ENCODE assay signal across 9 cellular contexts in the genomic region with DNA sequence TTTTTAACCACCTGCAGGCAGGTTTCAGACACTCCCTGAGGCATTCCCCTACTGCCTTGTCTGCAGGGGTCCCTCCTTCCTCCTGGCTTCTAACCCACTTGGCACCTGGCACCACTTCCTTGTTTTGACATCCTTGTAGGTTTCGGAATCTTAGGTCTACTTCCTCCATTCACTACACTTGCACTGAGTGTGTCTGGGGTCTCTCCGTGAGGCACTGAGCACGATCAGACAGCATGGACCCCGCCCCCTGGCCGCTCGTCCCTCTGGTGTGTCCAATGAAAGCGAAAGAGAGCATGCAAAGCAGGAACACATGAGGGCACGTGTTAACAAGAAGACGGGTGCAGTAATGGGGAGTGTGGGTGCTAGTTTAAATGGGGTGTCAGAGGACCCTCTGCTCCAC.
DNase-seq lines count a peak whose midpoint lies in the region; ATAC-seq and TF ChIP-seq lines count a peak whose summit lies in the region.
"Had no signal": no experiment of that assay in that cellular context is flagged by ENCODE, and none has a peak within 500 bp of the region (broad histone marks: within the 10 kb centered on the region; RNA-seq: fewer than 3 reads in every experiment).

No MANE protein-coding gene starts in this region.

- H3K23ac ChIP-seq in mesendoderm (ENCODE audit: low read length) = no peak overlapping the region

- TF ChIP-seq POLR2A in esophagus muscularis mucosa (IDR thresholded peaks at IDR 0.05; ENCODE audit: low read depth) = no peak

- TF ChIP-seq EP300 in esophagus muscularis mucosa (IDR thresholded peaks at IDR 0.05) = no peak

- no peak overlapping the region for H2AK5ac ChIP-seq in mesendoderm (ENCODE audit: low read length)

- H3K9ac ChIP-seq in mesendoderm (ENCODE audit: low read length) = no peak overlapping the region

- H2BK5ac ChIP-seq in mesendoderm (ENCODE audit: low read length) = no peak overlapping the region

- ATAC-seq in GM19468 (IDR thresholded peaks at IDR 0.05; ENCODE audit: extremely low read depth, unreplicated experiment) (peak; percentile 81), HG03432 (IDR thresholded peaks at IDR 0.05; ENCODE audit: unreplicated experiment) (peak; percentile 91)

- no peaks in the 10 kb centered on the region for H3K36me3 Mint-ChIP-seq in CD8-positive, alpha-beta memory T cell

- H3K18ac ChIP-seq in mesendoderm (ENCODE audit: low read length) = no peak overlapping the region

- no peak overlapping the region for H2BK120ac ChIP-seq in mesendoderm (ENCODE audit: low read depth, low read length)

- intact Hi-C loops in esophagus muscularis mucosa (cut with DNase I) = no loop called here

- H2BK15ac ChIP-seq in mesendoderm (replicated peaks; ENCODE audit: low read depth) = no peak overlapping the region

- H3K9me3 Mint-ChIP-seq in CD8-positive, alpha-beta memory T cell = no peaks in the 10 kb centered on the region

- H3K79me1 ChIP-seq in mesendoderm (ENCODE audit: low read length) = no peaks in the 10 kb centered on the region

- peak overlapping the region; percentile 48 to 87 (median 83) for H3K4me3 Mint-ChIP-seq in CD8-positive, alpha-beta memory T cell

- H3K4me1 Mint-ChIP-seq in CD8-positive, alpha-beta memory T cell = peaks cover 9 to 19% (median 16%) of the 10 kb centered on the region in 3 donors

- H3K4me1 ChIP-seq in CD8-positive, alpha-beta memory T cell (ENCODE audit: insufficient read depth, low read length) = peaks cover 12% of the 10 kb centered on the region
- peaks cover 2 to 5% (median 2%) of the 10 kb centered on the region in 4 donors for H3K4me1 ChIP-seq in esophagus muscularis mucosa
- H3K4me1 ChIP-seq in mesendoderm (ENCODE audit: control insufficient read depth, low read depth, low read length) = no peaks in the 10 kb centered on the region

- no peak overlapping the region for H4K5ac ChIP-seq in mesendoderm (ENCODE audit: low read length)

- H3K79me2 ChIP-seq in mesendoderm (ENCODE audit: control insufficient read depth, insufficient read depth, low read length) = no peaks in the 10 kb centered on the region

- no peak for TF ChIP-seq CTCF in esophagus muscularis mucosa (IDR thresholded peaks at IDR 0.05)

- POLR2A ChIA-PET in CD8-positive, alpha-beta memory T cell (lab: Charles Lee) = no interaction called here

- CTCF ChIA-PET in CD8-positive, alpha-beta memory T cell (lab: Charles Lee) = no interaction called here

- no peak overlapping the region for H3K56ac ChIP-seq in mesendoderm (ENCODE audit: low read length)

- no peak overlapping the region for H4K8ac ChIP-seq in mesendoderm (ENCODE audit: low read depth, low read length)

- H3K27me3 ChIP-seq in CD8-positive, alpha-beta memory T cell (ENCODE audit: insufficient read depth, low read length, poor library complexity, severe bottlenecking) = no peaks in the 10 kb centered on the region
- no peaks in the 10 kb centered on the region for H3K27me3 ChIP-seq in esophagus muscularis mucosa
- H3K27me3 ChIP-seq in mesendoderm (ENCODE audit: insufficient read depth, low read length, poor library complexity) = no peaks in the 10 kb centered on the region
- H3K27me3 ChIP-seq: heart right ventricle had no signal

- H3K4ac ChIP-seq in mesendoderm (ENCODE audit: low read depth, low read length) = no peak overlapping the region

- H3K36me3 ChIP-seq in CD8-positive, alpha-beta memory T cell (ENCODE audit: insufficient read depth, low read length) = no peaks in the 10 kb centered on the region
- H3K36me3 ChIP-seq in esophagus muscularis mucosa (no peaks in the 10 kb centered on the region), mesendoderm (ENCODE audit: control insufficient read depth, insufficient read depth, low read length) (no peaks in the 10 kb centered on the region)
- H3K36me3 ChIP-seq: heart right ventricle had no signal

- 61% methylated on average over 9 of the region's 9 CpGs for WGBS in esophagus muscularis mucosa
- WGBS in mesendoderm (ENCODE audit: extremely low coverage, insufficient coverage, low lambda C conversion rate) = no CpG with 5 or more reads among the region's 9 CpGs

- H3K27ac ChIP-seq in CD8-positive, alpha-beta memory T cell (ENCODE audit: low read depth, low read length) = no peak overlapping the region
- no peak overlapping the region for H3K27ac ChIP-seq in esophagus muscularis mucosa (replicated peaks in 1 of 4)
- no peak overlapping the region for H3K27ac ChIP-seq in mesendoderm (ENCODE audit: low read depth, low read length)
- H3K27ac ChIP-seq: heart right ventricle had no signal

- DNase-seq in CD8-positive, alpha-beta memory T cell = peak in 2 of 5 donors; percentile 11 to 28
- DNase-seq in activated CD8-positive, alpha-beta memory T cell treated with anti-CD3 and anti-CD28 coated beads for 24 hours = peak; percentile 69
- DNase-seq in pons (ENCODE audit: low spot score) = peak; percentile 42
- DNase-seq in esophagus muscularis mucosa (ENCODE audit: extremely low spot score) = no peak
- no peak for DNase-seq in mesendoderm
- no peak for DNase-seq in T1000 (lab: John Stamatoyannopoulos, UW)
- DNase-seq: heart right ventricle had no signal

- H3K4me3 ChIP-seq in CD8-positive, alpha-beta memory T cell (ENCODE audit: low read length) = peak overlapping the region; percentile 47
- peak overlapping the region in 1 of 4 donors; percentile 14 for H3K4me3 ChIP-seq in esophagus muscularis mucosa
- H3K4me3 ChIP-seq in mesendoderm (ENCODE audit: low read length) = no peak overlapping the region

- peaks cover 0 to 4% of the 10 kb centered on the region in 2 donors for H3K27me3 Mint-ChIP-seq in CD8-positive, alpha-beta memory T cell

- peak overlapping the region in 6 of 8 donors; percentile 65 to 94 (median 72) for H3K27ac Mint-ChIP-seq in CD8-positive, alpha-beta memory T cell

- no peaks in the 10 kb centered on the region for H3K9me3 ChIP-seq in CD8-positive, alpha-beta memory T cell (ENCODE audit: low read length)
- no peaks in the 10 kb centered on the region for H3K9me3 ChIP-seq in esophagus muscularis mucosa
- H3K9me3 ChIP-seq: heart right ventricle had no signal

- H3K4me2 ChIP-seq in mesendoderm (ENCODE audit: low read length) = no peak overlapping the region

Comparison
In these comparisons a context has a peak if more than half of its experiments do, and no peak if none do; other contexts are left out.
1. DNase-seq: peak in activated CD8-positive, alpha-beta memory T cell treated with anti-CD3 and anti-CD28 coated beads for 24 hours (single experiment) and pons (single experiment); none in esophagus muscularis mucosa (single experiment), mesendoderm (single experiment) and T1000 (single experiment).